Comparison of ENCODE assay signal across 1 cellular context in genomic region chr19:1852729-1853128, GRCh38.
TF ChIP-seq lines count a peak whose summit lies in the region.

No MANE protein-coding gene starts in this region.

TF ChIP-seq in GM12878, 131 proteins besides CTCF, POLR2A, EP300 and RAD21:
- no peak for TF ChIP-seq ZNF622 (IDR thresholded peaks at IDR 0.05)
- no peak for TF ChIP-seq ZZZ3 (IDR thresholded peaks at IDR 0.05; ENCODE audit: control insufficient read depth, insufficient read length, low read depth)
- TF ChIP-seq ZBTB11 (CRISPR knock-in tag; IDR thresholded peaks at IDR 0.05): no peak
- no peak for TF ChIP-seq CHD1 (IDR thresholded peaks at IDR 0.05; ENCODE audit: low read depth, low read length)
- no peak for TF ChIP-seq E2F4 (IDR thresholded peaks at IDR 0.05; ENCODE audit: low read depth, low read length)
- TF ChIP-seq GATAD2B (conservative IDR thresholded peaks at IDR 0.05; ENCODE audit: low read depth): no peak
- no peak for TF ChIP-seq SUPT20H (IDR thresholded peaks at IDR 0.05; ENCODE audit: borderline replicate concordance, control insufficient read depth, low read depth, low read length)
- no peak for TF ChIP-seq BACH1 (IDR thresholded peaks at IDR 0.05; ENCODE audit: borderline replicate concordance)
- TF ChIP-seq MTA3 (IDR thresholded peaks at IDR 0.05; ENCODE audit: borderline replicate concordance, low read length): no peak
- TF ChIP-seq ATF7 (IDR thresholded peaks at IDR 0.05; ENCODE audit: low read depth): no peak
- TF ChIP-seq JUNB (IDR thresholded peaks at IDR 0.05): no peak
- TF ChIP-seq BRCA1 (IDR thresholded peaks at IDR 0.05; ENCODE audit: low read depth, low read length): no peak
- no peak for TF ChIP-seq POU2F2 (IDR thresholded peaks at IDR 0.05; ENCODE audit: borderline replicate concordance, low read depth, low read length)
- TF ChIP-seq E2F8 (IDR thresholded peaks at IDR 0.05; ENCODE audit: low read depth, partially characterized antibody): no peak
- TF ChIP-seq PML (IDR thresholded peaks at IDR 0.05; ENCODE audit: low read length): no peak
TF ChIP-seq in GM12878: peak in this region for 0.
